ENCODE assay signal across 11 cellular contexts in the genomic region with DNA sequence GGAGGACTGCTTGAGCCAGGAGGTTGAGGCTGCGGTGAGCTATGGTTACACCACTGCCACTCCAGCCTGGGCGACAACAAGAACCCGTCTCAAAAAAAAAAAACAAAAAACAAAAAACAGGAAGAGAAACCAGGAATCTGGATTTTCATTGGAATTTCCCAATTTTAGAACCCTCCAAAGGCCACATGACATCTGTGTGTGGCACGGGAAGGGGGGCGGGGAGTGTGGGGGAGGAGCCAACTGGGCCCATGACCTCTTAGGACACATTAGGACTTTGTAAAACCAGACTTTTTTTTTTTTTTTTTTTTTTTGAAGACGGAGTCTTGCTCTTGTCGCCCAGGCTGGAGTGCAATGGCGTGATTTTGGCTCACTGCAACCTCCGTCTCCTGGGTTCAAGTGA.
"Had no signal": no experiment of that assay in that cellular context is flagged by ENCODE, and none has a peak within 500 bp of the region (broad histone marks: within the 10 kb centered on the region; RNA-seq: fewer than 3 reads in every experiment).

No MANE protein-coding gene starts in this region.

- H3K4me3 Mint-ChIP-seq: activated T-helper 1 cell treated with anti-CD3 and anti-CD28 coated beads, Interleukin-12 subunit alpha, Interleukin-12 subunit beta, Interleukin-2, Interleukin-4 antibody, amounts not matched to agents 30 ng/mL and 10 ng/mL and 1 ng/mL, durations not matched to agents 14 hours and 24 hours and 36 hours; stimulated activated naive CD8-positive, alpha-beta T cell treated with anti-CD3 and anti-CD28 coated beads, Interleukin-15, amount 100 ng/mL, for 72 hours; T-cell had no signal

- H3K27ac Mint-ChIP-seq: activated T-helper 1 cell treated with anti-CD3 and anti-CD28 coated beads, Interleukin-12 subunit alpha, Interleukin-12 subunit beta, Interleukin-2, Interleukin-4 antibody, amounts not matched to agents 30 ng/mL and 10 ng/mL and 1 ng/mL, durations not matched to agents 14 hours and 24 hours and 36 hours; progenitor cell of endocrine pancreas; T-cell had no signal

- H3K9me3 Mint-ChIP-seq: activated T-helper 1 cell treated with anti-CD3 and anti-CD28 coated beads, Interleukin-12 subunit alpha, Interleukin-12 subunit beta, Interleukin-2, Interleukin-4 antibody, amounts not matched to agents 30 ng/mL and 10 ng/mL and 1 ng/mL, durations not matched to agents 14 hours and 24 hours and 36 hours; stimulated activated naive CD8-positive, alpha-beta T cell treated with anti-CD3 and anti-CD28 coated beads, Interleukin-15, amount 100 ng/mL, for 72 hours; T-cell had no signal

- H3K27me3 ChIP-seq: spleen, testis had no signal

- H3K4me3 ChIP-seq: spleen, testis had no signal

- H3K4me1 Mint-ChIP-seq: stimulated activated naive CD8-positive, alpha-beta T cell treated with anti-CD3 and anti-CD28 coated beads, Interleukin-15, amount 100 ng/mL, for 72 hours; T-cell had no signal

- H3K9me3 ChIP-seq: spleen, testis had no signal

- H3K27ac ChIP-seq: testis had no signal

- DNase-seq: activated CD4-positive, CD25-positive, alpha-beta regulatory T cell treated with anti-CD3 and anti-CD28 coated beads, Interleukin-2, amount 50 U/mL, for 72 hours; activated naive CD4-positive, alpha-beta T cell treated with Interleukin-2 at 50 U/mL for 16 hours; spleen; stimulated activated naive CD8-positive, alpha-beta T cell treated with anti-CD3 and anti-CD28 coated beads, Interleukin-15, amount 100 ng/mL, for 72 hours; T-cell; T-helper 9 cell; testis had no signal

- ATAC-seq: left lobe of liver; sciatic nerve; stimulated activated naive CD8-positive, alpha-beta T cell treated with anti-CD3 and anti-CD28 coated beads, Interleukin-15, amount 100 ng/mL, for 72 hours; T-cell had no signal

- H3K4me1 ChIP-seq: testis had no signal

- H3K27me3 Mint-ChIP-seq: progenitor cell of endocrine pancreas; stimulated activated naive CD8-positive, alpha-beta T cell treated with anti-CD3 and anti-CD28 coated beads, Interleukin-15, amount 100 ng/mL, for 72 hours; T-cell had no signal
